30 cellular contexts compared by ENCODE assay signal in genomic region chr14:91295851-91296796, GRCh38. TPM values are rescaled to one million over a fixed set of nuclear protein-coding genes. Genes with fewer than 3 reads are reported as not detected.
DNase-seq lines count a peak whose midpoint lies in the region; ATAC-seq lines count a peak whose summit lies in the region.
"Had no signal": no experiment of that assay in that cellular context is flagged by ENCODE, and none has a peak within 500 bp of the region (broad histone marks: within the 10 kb centered on the region; RNA-seq: fewer than 3 reads in every experiment).

No MANE protein-coding gene starts in this region.

- peaks cover 78% of the 10 kb centered on the region for H3K36me3 Mint-ChIP-seq in activated CD4-positive, alpha-beta memory T cell treated with anti-CD3 and anti-CD28 coated beads for 36 hours
- peaks cover 92% of the 10 kb centered on the region for H3K36me3 Mint-ChIP-seq in activated CD4-positive, alpha-beta memory T cell treated with anti-CD3 and anti-CD28 coated beads, Interleukin-2, amount 10 ng/mL, durations not matched to agents 7 days and 5 days (ENCODE audit: low read depth)
- H3K36me3 Mint-ChIP-seq in CD4-positive, alpha-beta memory T cell, result peaks cover 84 to 92% of the 10 kb centered on the region in 2 donors
- H3K36me3 Mint-ChIP-seq in activated naive CD8-positive, alpha-beta T cell treated with anti-CD3 and anti-CD28 coated beads for 36 hours, result peaks cover 53% of the 10 kb centered on the region

- no peak overlapping the region for H2BK120ac ChIP-seq in neuronal stem cell (ENCODE audit: low read depth, low read length)

- intact Hi-C loops in activated CD4-positive, alpha-beta memory T cell treated with anti-CD3 and anti-CD28 coated beads for 36 hours (cut with micrococcal nuclease), result no loop called here
- intact Hi-C loops in CD4-positive, alpha-beta memory T cell (cut with micrococcal nuclease), result no loop called here

- peaks cover 99% of the 10 kb centered on the region for H3K36me3 ChIP-seq in CD4-positive, alpha-beta memory T cell (ENCODE audit: insufficient read depth, low read length)
- peaks cover 78 to 98% of the 10 kb centered on the region in 2 donors for H3K36me3 ChIP-seq in neuronal stem cell (replicated peaks in 1 of 2; ENCODE audit: control insufficient read depth in 2 of 2, insufficient read depth in 2 of 2, low read length in 2 of 2)

- no peak overlapping the region for H4K91ac ChIP-seq in neuronal stem cell (ENCODE audit: low read depth, low read length, poor library complexity)

- no peaks in the 10 kb centered on the region for H3K27me3 ChIP-seq in CD4-positive, alpha-beta memory T cell (ENCODE audit: insufficient read depth, low read length)
- H3K27me3 ChIP-seq in neuronal stem cell (ENCODE audit: control insufficient read depth in 3 of 3, insufficient read depth in 3 of 3, low read depth in 1 of 3, low read length in 3 of 3), result no peaks in the 10 kb centered on the region
- H3K27me3 ChIP-seq: esophagus muscularis mucosa, foreskin keratinocyte, hepatocyte had no signal

- H3K4me2 ChIP-seq in neuronal stem cell (ENCODE audit: insufficient read depth, low read length, poor library complexity, severe bottlenecking), result no peak overlapping the region
- H3K4me2 ChIP-seq: hepatocyte had no signal

- H3K9me3 ChIP-seq in CD4-positive, alpha-beta memory T cell (ENCODE audit: control insufficient read depth in 1 of 2, low read length in 2 of 2), result no peaks in the 10 kb centered on the region
- no peaks in the 10 kb centered on the region for H3K9me3 ChIP-seq in neuronal stem cell (replicated peaks in 1 of 2; ENCODE audit: control insufficient read depth in 2 of 2, insufficient read depth in 1 of 2, low read depth in 1 of 2, low read length in 2 of 2)
- H3K9me3 ChIP-seq: esophagus muscularis mucosa, HAP-1, tibial nerve had no signal

- no peak overlapping the region for H2AK5ac ChIP-seq in neuronal stem cell (ENCODE audit: low read depth, low read length)

- no peak overlapping the region for H3K4me3 Mint-ChIP-seq in activated CD4-positive, alpha-beta memory T cell treated with anti-CD3 and anti-CD28 coated beads for 36 hours
- no peak overlapping the region for H3K4me3 Mint-ChIP-seq in activated CD4-positive, alpha-beta memory T cell treated with anti-CD3 and anti-CD28 coated beads, Interleukin-2, amount 10 ng/mL, durations not matched to agents 7 days and 5 days
- no peak overlapping the region for H3K4me3 Mint-ChIP-seq in CD4-positive, alpha-beta memory T cell
- no peak overlapping the region for H3K4me3 Mint-ChIP-seq in activated naive CD8-positive, alpha-beta T cell treated with anti-CD3 and anti-CD28 coated beads for 36 hours
- H3K4me3 Mint-ChIP-seq: endodermal cell; T-helper 2 cell treated with Interferon-gamma antibody and Interleukin-4, amounts not matched to agents 5 μg/mL and 100 μg/mL, for 36 hours had no signal

- H3K79me1 ChIP-seq in neuronal stem cell (ENCODE audit: low read depth, low read length), result peaks cover 7% of the 10 kb centered on the region

- POLR2A ChIA-PET in activated CD4-positive, alpha-beta memory T cell treated with anti-CD3 and anti-CD28 coated beads for 36 hours (lab: Charles Lee), result no interaction called here
- POLR2A ChIA-PET in activated CD4-positive, alpha-beta memory T cell treated with anti-CD3 and anti-CD28 coated beads, Interleukin-2, amount 10 ng/mL, durations not matched to agents 7 days and 5 days (lab: Charles Lee), result interaction anchor here (1.4 kb wide), 1 partner anchor 14 kb away, joined by 7 read pairs; no protein-coding TSS in a partner anchor
- POLR2A ChIA-PET in CD4-positive, alpha-beta memory T cell (lab: Charles Lee; ENCODE audit: partially characterized antibody), result interaction anchor here (1.0 to 1.3 kb wide), 2 partner anchors 9 to 120 kb away, joined by 3 to 4 read pairs; no protein-coding TSS in a partner anchor

- H3K23ac ChIP-seq in neuronal stem cell (ENCODE audit: low read depth, low read length, poor library complexity), result no peak overlapping the region

- peak overlapping the region; percentile 18 for H3K27ac Mint-ChIP-seq in activated CD4-positive, alpha-beta memory T cell treated with anti-CD3 and anti-CD28 coated beads for 36 hours
- no peak overlapping the region for H3K27ac Mint-ChIP-seq in activated CD4-positive, alpha-beta memory T cell treated with anti-CD3 and anti-CD28 coated beads, Interleukin-2, amount 10 ng/mL, durations not matched to agents 7 days and 5 days
- H3K27ac Mint-ChIP-seq in CD4-positive, alpha-beta memory T cell, result peak overlapping the region in 5 of 7 donors; percentile 30 to 87 (median 60)
- H3K27ac Mint-ChIP-seq in activated naive CD8-positive, alpha-beta T cell treated with anti-CD3 and anti-CD28 coated beads for 36 hours, result peak overlapping the region; percentile 71
- H3K27ac Mint-ChIP-seq: endodermal cell; T-helper 2 cell treated with Interferon-gamma antibody and Interleukin-4, amounts not matched to agents 5 μg/mL and 100 μg/mL, for 36 hours had no signal

- no peak overlapping the region for H3K18ac ChIP-seq in neuronal stem cell (ENCODE audit: low read length)

- H3K27ac ChIP-seq in CD4-positive, alpha-beta memory T cell (ENCODE audit: low read depth, low read length), result no peak overlapping the region
- H3K27ac ChIP-seq in neuronal stem cell (replicated peaks; ENCODE audit: low read length), result no peak overlapping the region
- H3K27ac ChIP-seq: coronary artery, esophagus muscularis mucosa, foreskin keratinocyte, hepatocyte, SK-N-MC, tibial nerve, VCaP had no signal

- no peak overlapping the region for H2AFZ ChIP-seq in neuronal stem cell (ENCODE audit: low read length)
- H2AFZ ChIP-seq: hepatocyte had no signal

- CTCF ChIA-PET in activated CD4-positive, alpha-beta memory T cell treated with anti-CD3 and anti-CD28 coated beads for 36 hours (lab: Charles Lee), result no interaction called here
- CTCF ChIA-PET in activated CD4-positive, alpha-beta memory T cell treated with anti-CD3 and anti-CD28 coated beads, Interleukin-2, amount 10 ng/mL, durations not matched to agents 7 days and 5 days (lab: Charles Lee), result no interaction called here
- CTCF ChIA-PET in CD4-positive, alpha-beta memory T cell (lab: Charles Lee; ENCODE audit: partially characterized antibody), result interaction anchor here (1.0 to 25.0 kb wide), 4 partner anchors 9 to 123 kb away, joined by 3 to 480 read pairs (median 6); no protein-coding TSS in a partner anchor

- H3K4me1 ChIP-seq in CD4-positive, alpha-beta memory T cell (ENCODE audit: insufficient read depth, low read length), result no peaks in the 10 kb centered on the region
- no peaks in the 10 kb centered on the region for H3K4me1 ChIP-seq in neuronal stem cell (ENCODE audit: control insufficient read depth in 2 of 2, insufficient read depth in 1 of 2, low read depth in 1 of 2, low read length in 2 of 2)
- H3K4me1 ChIP-seq: foreskin keratinocyte, HAP-1 had no signal

- no peaks in the 10 kb centered on the region for H3K27me3 Mint-ChIP-seq in activated CD4-positive, alpha-beta memory T cell treated with anti-CD3 and anti-CD28 coated beads for 36 hours
- H3K27me3 Mint-ChIP-seq in activated CD4-positive, alpha-beta memory T cell treated with anti-CD3 and anti-CD28 coated beads, Interleukin-2, amount 10 ng/mL, durations not matched to agents 7 days and 5 days, result no peaks in the 10 kb centered on the region
- H3K27me3 Mint-ChIP-seq in CD4-positive, alpha-beta memory T cell, result no peaks in the 10 kb centered on the region
- no peaks in the 10 kb centered on the region for H3K27me3 Mint-ChIP-seq in activated naive CD8-positive, alpha-beta T cell treated with anti-CD3 and anti-CD28 coated beads for 36 hours

- H4K8ac ChIP-seq in neuronal stem cell (ENCODE audit: low read depth, low read length), result no peak overlapping the region

- no peaks in the 10 kb centered on the region for H3K9me3 Mint-ChIP-seq in activated CD4-positive, alpha-beta memory T cell treated with anti-CD3 and anti-CD28 coated beads for 36 hours
- no peaks in the 10 kb centered on the region for H3K9me3 Mint-ChIP-seq in activated CD4-positive, alpha-beta memory T cell treated with anti-CD3 and anti-CD28 coated beads, Interleukin-2, amount 10 ng/mL, durations not matched to agents 7 days and 5 days
- peaks cover 0 to 3% (median 0%) of the 10 kb centered on the region in 8 donors for H3K9me3 Mint-ChIP-seq in CD4-positive, alpha-beta memory T cell
- H3K9me3 Mint-ChIP-seq in activated naive CD8-positive, alpha-beta T cell treated with anti-CD3 and anti-CD28 coated beads for 36 hours, result no peaks in the 10 kb centered on the region
- H3K9me3 Mint-ChIP-seq: endodermal cell; T-helper 2 cell treated with Interferon-gamma antibody and Interleukin-4, amounts not matched to agents 5 μg/mL and 100 μg/mL, for 36 hours had no signal

- H3K4ac ChIP-seq in neuronal stem cell (ENCODE audit: low read length), result no peak overlapping the region

- WGBS in neuronal stem cell (ENCODE audit: extremely low coverage in 2 of 2, insufficient read length in 2 of 2, insufficient replicate concordance in 1 of 2), 2 donors, result no CpG with 5 or more reads among the region's 23 CpGs

- no peak overlapping the region for H3K14ac ChIP-seq in neuronal stem cell (ENCODE audit: low read length)

- peak overlapping the region; percentile 16 for H3K9ac ChIP-seq in neuronal stem cell (ENCODE audit: low read depth, low read length, poor library complexity)

- no peak overlapping the region for H2BK5ac ChIP-seq in neuronal stem cell (ENCODE audit: low read length)

- H3K4me1 Mint-ChIP-seq in activated CD4-positive, alpha-beta memory T cell treated with anti-CD3 and anti-CD28 coated beads for 36 hours (ENCODE audit: low read depth), result peaks cover 26% of the 10 kb centered on the region
- H3K4me1 Mint-ChIP-seq in activated CD4-positive, alpha-beta memory T cell treated with anti-CD3 and anti-CD28 coated beads, Interleukin-2, amount 10 ng/mL, durations not matched to agents 7 days and 5 days, result peaks cover 17% of the 10 kb centered on the region
- peaks cover 0 to 10% (median 2%) of the 10 kb centered on the region in 4 donors for H3K4me1 Mint-ChIP-seq in CD4-positive, alpha-beta memory T cell
- H3K4me1 Mint-ChIP-seq in activated naive CD8-positive, alpha-beta T cell treated with anti-CD3 and anti-CD28 coated beads for 36 hours, result peaks cover 36% of the 10 kb centered on the region

- H2BK12ac ChIP-seq in neuronal stem cell (ENCODE audit: low read length), result no peak overlapping the region

- H2BK15ac ChIP-seq in neuronal stem cell (ENCODE audit: low read length), result no peak overlapping the region

- no peak for DNase-seq in activated CD4-positive, alpha-beta memory T cell treated with anti-CD3 and anti-CD28 coated beads for 36 hours
- no peak for DNase-seq in activated CD4-positive, alpha-beta memory T cell treated with anti-CD3 and anti-CD28 coated beads, Interleukin-2, amount 10 ng/mL, durations not matched to agents 7 days and 5 days
- DNase-seq in CD4-positive, alpha-beta memory T cell, result peak in 1 of 5 donors; percentile 11
- DNase-seq in activated naive CD8-positive, alpha-beta T cell treated with anti-CD3 and anti-CD28 coated beads for 36 hours, result no peak
- no peak for DNase-seq in neuronal stem cell (ENCODE audit: low spot score)
- DNase-seq in DMS53 (lab: John Stamatoyannopoulos, UW), result no peak
- DNase-seq: activated CD4-positive, alpha-beta T cell treated with anti-CD3 and anti-CD28 coated beads, Interleukin-2, amount 50 U/mL, for 1 hour; activated gamma-delta T cell treated with Interleukin-2 at 50 U/mL for 16 hours; AML-193; anterior cingulate cortex; DMS79 treated with DMSO at 0.1 percent for 48 hours; endodermal cell; foreskin keratinocyte; GF-D8; left cardiac atrium; mesenchymal stem cell; MV-4-11; NCI-H1436 treated with DMSO at 0.1 percent for 48 hours; occipital lobe; RPMI8226 had no signal

- ATAC-seq in GM18517 (IDR thresholded peaks at IDR 0.05; ENCODE audit: unreplicated experiment) (no peak), GM21447 (IDR thresholded peaks at IDR 0.05; ENCODE audit: unreplicated experiment) (no peak)
- ATAC-seq: foreskin keratinocyte, left cardiac atrium had no signal

- H3K4me3 ChIP-seq in CD4-positive, alpha-beta memory T cell (ENCODE audit: low read length in 2 of 2), result no peak overlapping the region
- H3K4me3 ChIP-seq in neuronal stem cell (ENCODE audit: low read length in 2 of 2), result peak overlapping the region in 1 of 2 donors; percentile 20
- H3K4me3 ChIP-seq: coronary artery, esophagus muscularis mucosa, HAP-1, hepatocyte, SK-N-MC, tibial nerve had no signal

RNA-seq across cellular contexts. Expression of gene GPR68, which starts 51.6 kb away (rescaled TPM):
- total RNA-seq in activated CD4-positive, alpha-beta memory T cell treated with anti-CD3 and anti-CD28 coated beads for 36 hours, result 1 to 10 TPM; 6.5 to 6.9 TPM
- total RNA-seq in activated CD4-positive, alpha-beta memory T cell treated with anti-CD3 and anti-CD28 coated beads, Interleukin-2, amount 10 ng/mL, durations not matched to agents 7 days and 5 days, result 10 to 100 TPM; 36.9 to 39.8 TPM
- total RNA-seq in CD4-positive, alpha-beta memory T cell, result 10 to 100 TPM; 10.6 to 10.8 TPM
- polyA plus RNA-seq in CD4-positive, alpha-beta memory T cell, result 1 to 10 TPM; 3.0 to 8.3 TPM
- total RNA-seq in activated naive CD8-positive, alpha-beta T cell treated with anti-CD3 and anti-CD28 coated beads for 36 hours, result 10 to 100 TPM; 14.0 to 14.4 TPM
- polyA plus RNA-seq in neuronal stem cell (2013, experiment 1 of 2), result 0.70 TPM
- 0.61 TPM for polyA plus RNA-seq in neuronal stem cell (2013, experiment 2 of 2)
